23 cellular contexts compared by ENCODE assay signal in the genomic region with DNA sequence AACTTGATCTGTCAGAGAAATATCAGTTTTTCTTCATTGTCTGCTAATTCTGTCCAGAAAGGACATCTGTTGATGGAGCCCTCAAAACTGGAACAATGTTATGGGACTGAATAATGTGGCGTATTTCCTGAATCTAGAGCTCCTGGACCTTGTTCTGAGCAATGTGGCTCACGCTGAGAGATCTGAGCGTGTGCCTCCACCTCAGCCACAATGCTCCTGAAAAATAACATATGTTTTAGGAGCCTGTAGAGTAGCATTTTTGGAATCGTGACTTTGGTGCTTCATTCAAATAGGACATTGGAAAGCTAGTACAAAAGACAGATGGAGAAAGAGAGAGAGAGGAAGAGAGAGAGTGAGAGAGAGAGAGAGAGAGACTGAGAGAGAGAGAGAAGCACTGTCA.
"Had no signal": no experiment of that assay in that cellular context is flagged by ENCODE, and none has a peak within 500 bp of the region (broad histone marks: within the 10 kb centered on the region; RNA-seq: fewer than 3 reads in every experiment).

No MANE protein-coding gene starts in this region.

- H3K36me3 Mint-ChIP-seq: IgD-negative memory B cell had no signal

- H3K9me3 ChIP-seq: SK-N-SH had no signal

- H3K4me2 ChIP-seq: KMS-11, SK-N-SH had no signal

- H3K27ac Mint-ChIP-seq: IgD-negative memory B cell had no signal

- H3K9me2 ChIP-seq: SK-N-SH had no signal

- H3K4me3 ChIP-seq: K562 had no signal

- H3K4me1 Mint-ChIP-seq: IgD-negative memory B cell had no signal

- H3K27ac ChIP-seq: HL-60, KMS-11, RWPE1 had no signal

- ATAC-seq: K562, Panc1, PC-3 had no signal

- DNase-seq: Kasumi-1, MM.1S, NCI-H1092 treated with DMSO at 0.1 percent for 48 hours, NCI-H1436, NCI-H2029, NCI-H2081 treated with DMSO at 0.1 percent for 48 hours, NCI-H2171, NCI-H226, NCI-H446, NCI-H510A, NCI-H524 treated with DMSO at 0.1 percent for 48 hours, NCI-H69, NCI-H774, PC-3, SHP77, SK-N-SH, SW 1271 had no signal

- H3K4me3 Mint-ChIP-seq: IgD-negative memory B cell had no signal
